ENCODE assay signal across 9 cellular contexts in genomic region chr7:30379741-30380140, GRCh38.
"Had no signal": no experiment of that assay in that cellular context is flagged by ENCODE, and none has a peak within 500 bp of the region (broad histone marks: within the 10 kb centered on the region; RNA-seq: fewer than 3 reads in every experiment).

No MANE protein-coding gene starts in this region.

- H3K36me3 ChIP-seq: HAP-1 had no signal

- H3K9me3 ChIP-seq: HAP-1 had no signal

- FAIRE-seq: H1 had no signal

- H3K4me2 ChIP-seq: GM23338 had no signal

- H3K27ac Mint-ChIP-seq: GM23338, H9 had no signal

- H3K4me3 Mint-ChIP-seq: GM23338, H9 had no signal

- DNase-seq: GOT3, H7, H9, HCEC 1CT had no signal

- H2AFZ ChIP-seq: GM23248, GM23338 had no signal

- H3K4me3 ChIP-seq: GM23248, GM23338, HAP-1 had no signal

- H3K27ac ChIP-seq: GM23248 had no signal

- ATAC-seq: GM23338, HCT116 had no signal

- H3K4me1 Mint-ChIP-seq: GM23338, H9 had no signal

- H3K9ac ChIP-seq: GM23248 had no signal
